ENCODE assay signal across 8 cellular contexts in the genomic region with DNA sequence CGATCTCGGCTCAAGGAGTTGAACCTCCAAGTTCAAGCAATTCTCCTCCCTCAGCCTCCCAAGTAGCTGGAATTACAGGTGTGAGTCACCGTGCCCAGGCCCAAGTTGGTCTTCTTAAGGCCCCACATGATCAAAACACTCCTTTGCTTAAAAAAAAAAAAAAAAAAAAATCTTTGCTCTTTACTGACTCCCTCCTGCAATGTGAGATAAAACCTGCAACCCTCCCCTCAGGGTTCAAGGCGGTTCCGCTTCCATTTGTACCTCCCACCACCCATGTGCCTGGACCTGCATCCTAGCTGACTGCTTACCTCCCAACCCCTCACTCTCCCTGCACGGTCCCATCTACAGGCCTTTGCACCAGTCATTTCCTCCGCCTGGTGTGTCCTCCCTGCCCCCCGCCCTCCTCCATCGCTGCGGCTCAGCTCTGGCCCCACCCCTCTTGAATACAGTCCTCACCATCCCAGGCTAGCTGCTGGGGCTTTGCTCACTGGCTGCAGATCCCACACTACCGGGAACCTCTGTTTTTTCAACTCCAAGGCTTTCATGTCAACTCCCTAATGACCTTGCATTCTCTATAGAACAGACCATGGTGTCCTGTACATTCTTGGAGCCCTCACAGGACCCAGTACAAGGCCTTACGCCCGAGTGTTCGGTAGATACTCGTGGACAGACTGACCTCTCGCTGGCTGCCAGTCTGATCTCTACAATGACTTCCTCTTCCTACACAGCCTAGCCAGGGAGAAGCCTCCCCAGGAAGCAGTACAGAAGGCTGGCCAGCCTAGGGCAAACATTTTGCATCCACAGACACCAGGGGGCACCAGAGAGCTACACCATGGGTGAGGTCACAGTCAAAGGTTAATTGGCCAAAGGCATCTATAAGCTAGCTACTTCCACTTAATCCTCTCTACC. TPM values are rescaled to one million over a fixed set of nuclear protein-coding genes. Genes with fewer than 3 reads are reported as not detected.
A peak's percentile ranks its signal among the peaks of the same experiment; 100 is the strongest.
DNase-seq lines count a peak whose midpoint lies in the region; ATAC-seq and TF ChIP-seq lines count a peak whose summit lies in the region.

No MANE protein-coding gene starts in this region.

- H3K4me3 Mint-ChIP-seq in activated T-helper 17 cell treated with anti-CD3 and anti-CD28 coated beads, Interleukin-2, amount 50 U/mL, for 72 hours, result peak overlapping the region; percentile 25
- no peak overlapping the region for H3K4me3 Mint-ChIP-seq in stimulated activated naive CD8-positive, alpha-beta T cell treated with anti-CD3 and anti-CD28 coated beads, Interleukin-15, amount 100 ng/mL, for 72 hours

- CTCF ChIA-PET in RWPE1 (lab: Yijun Ruan, JAX), result interaction anchor here (0.6 to 3.4 kb wide), 20 partner anchors 11 to 1024 kb away, joined by 3 to 29 read pairs (median 4); a partner anchor contains a TSS

- POLR2A ChIA-PET in RWPE1 (lab: Yijun Ruan, JAX; ENCODE audit: low non-redundant PET), result interaction anchor here (0.7 kb wide), 1 partner anchor 27 kb away, joined by 4 read pairs; no protein-coding TSS in a partner anchor

- no peaks in the 10 kb centered on the region for H3K27me3 Mint-ChIP-seq in activated T-helper 17 cell treated with anti-CD3 and anti-CD28 coated beads, Interleukin-2, amount 50 U/mL, for 72 hours
- H3K27me3 Mint-ChIP-seq in stimulated activated naive CD8-positive, alpha-beta T cell treated with anti-CD3 and anti-CD28 coated beads, Interleukin-15, amount 100 ng/mL, for 72 hours, result no peaks in the 10 kb centered on the region

- DNase-seq in LHCN-M2 (ENCODE audit: low read depth), result peak; percentile 74
- peak; percentile 76 for DNase-seq in RWPE1 (ENCODE audit: low spot score)
- DNase-seq in fibroblast of the conjunctiva (ENCODE audit: low read depth), result peak; percentile 67
- peak; percentile 82 to 84 for DNase-seq in stimulated activated naive CD8-positive, alpha-beta T cell treated with anti-CD3 and anti-CD28 coated beads, Interleukin-15, amount 100 ng/mL, for 72 hours

- H3K27me3 ChIP-seq in neural cell (ENCODE audit: insufficient read depth, low read depth, low read length), result no peaks in the 10 kb centered on the region

- TF ChIP-seq RAD21 in neural cell (conservative IDR thresholded peaks at IDR 0.05), result peak; percentile 83

- H3K79me2 ChIP-seq in neural cell (replicated peaks; ENCODE audit: insufficient read depth, low read length), result no peaks in the 10 kb centered on the region

- H3K4me2 ChIP-seq in neural cell (ENCODE audit: low read length), result no peak overlapping the region

- H4K20me1 ChIP-seq in neural cell (ENCODE audit: insufficient read depth), result no peaks in the 10 kb centered on the region

- no peaks in the 10 kb centered on the region for H3K9me3 ChIP-seq in neural cell (ENCODE audit: low read length)

- peak overlapping the region; percentile 93 for H3K27ac ChIP-seq in RWPE1
- no peak overlapping the region for H3K27ac ChIP-seq in neural cell (ENCODE audit: low read length)

- H2AFZ ChIP-seq in neural cell (ENCODE audit: low read depth, low read length), result no peak overlapping the region

- H3K9me2 ChIP-seq in neural cell (ENCODE audit: insufficient read depth, low read length), result no peaks in the 10 kb centered on the region

- H3K27ac Mint-ChIP-seq in activated T-helper 17 cell treated with anti-CD3 and anti-CD28 coated beads, Interleukin-2, amount 50 U/mL, for 72 hours, result peak overlapping the region; percentile 88
- H3K27ac Mint-ChIP-seq in stimulated activated naive CD8-positive, alpha-beta T cell treated with anti-CD3 and anti-CD28 coated beads, Interleukin-15, amount 100 ng/mL, for 72 hours, result peak overlapping the region; percentile 92 to 93

- peak; percentile 90 for ATAC-seq in activated T-helper 17 cell treated with anti-CD3 and anti-CD28 coated beads, Interleukin-2, amount 50 U/mL, for 72 hours (replicated peaks)
- peak; percentile 94 for ATAC-seq in stimulated activated naive CD8-positive, alpha-beta T cell treated with anti-CD3 and anti-CD28 coated beads, Interleukin-15, amount 100 ng/mL, for 72 hours
- ATAC-seq in HG03196 (IDR thresholded peaks at IDR 0.05; ENCODE audit: unreplicated experiment), result no peak

- no peak for TF ChIP-seq EP300 in neural cell (conservative IDR thresholded peaks at IDR 0.05; ENCODE audit: poor library complexity, severe bottlenecking)

- H3F3A ChIP-seq in neural cell (ENCODE audit: insufficient read depth, low read length, poor library complexity, severe bottlenecking), result no peaks in the 10 kb centered on the region

- no peak overlapping the region for H3K4me3 ChIP-seq in neural cell (ENCODE audit: low read length)

- H3K4me1 Mint-ChIP-seq in activated T-helper 17 cell treated with anti-CD3 and anti-CD28 coated beads, Interleukin-2, amount 50 U/mL, for 72 hours, result peaks cover 18% of the 10 kb centered on the region
- peaks cover 45% of the 10 kb centered on the region for H3K4me1 Mint-ChIP-seq in stimulated activated naive CD8-positive, alpha-beta T cell treated with anti-CD3 and anti-CD28 coated beads, Interleukin-15, amount 100 ng/mL, for 72 hours

- H3K36me3 ChIP-seq in neural cell (ENCODE audit: insufficient read depth, low read length), result no peaks in the 10 kb centered on the region

- H3K36me3 Mint-ChIP-seq in activated T-helper 17 cell treated with anti-CD3 and anti-CD28 coated beads, Interleukin-2, amount 50 U/mL, for 72 hours (ENCODE audit: low read depth), result peaks cover 100% of the 10 kb centered on the region

- TF ChIP-seq CTCF in GM12873 (IDR thresholded peaks at IDR 0.05; ENCODE audit: insufficient read depth, low read depth, low read length, missing control alignments) (peak; percentile 95), RWPE1 (conservative IDR thresholded peaks at IDR 0.05; ENCODE audit: low read depth) (peak; percentile 87), neural cell (IDR thresholded peaks at IDR 0.05; ENCODE audit: poor library complexity, severe bottlenecking) (peak; percentile 85)

- H3K9me3 Mint-ChIP-seq in activated T-helper 17 cell treated with anti-CD3 and anti-CD28 coated beads, Interleukin-2, amount 50 U/mL, for 72 hours, result no peaks in the 10 kb centered on the region
- no peaks in the 10 kb centered on the region for H3K9me3 Mint-ChIP-seq in stimulated activated naive CD8-positive, alpha-beta T cell treated with anti-CD3 and anti-CD28 coated beads, Interleukin-15, amount 100 ng/mL, for 72 hours

- H3K9ac ChIP-seq in neural cell (ENCODE audit: low read length), result no peak overlapping the region

TF ChIP-seq in neural cell, 6 proteins besides CTCF, POLR2A, EP300 and RAD21:
- TF ChIP-seq SMC3 (conservative IDR thresholded peaks at IDR 0.05; ENCODE audit: poor library complexity), result peak; percentile 91
- TF ChIP-seq EZH2 (IDR thresholded peaks at IDR 0.05; ENCODE audit: borderline replicate concordance, insufficient read depth, low read length, poor library complexity, severe bottlenecking), result no peak

RNA-seq across cellular contexts. Expression of a gene that starts 14.2 kb away (rescaled TPM):
- 19.2 and 22.0 TPM in 2 replicates for total RNA-seq in LHCN-M2 (2014; rRNA removed)
- 64.2 TPM for polyA plus RNA-seq in LHCN-M2 (2012)
- 10 to 100 TPM; 37.3 to 41.2 TPM for total RNA-seq in activated T-helper 17 cell treated with anti-CD3 and anti-CD28 coated beads, Interleukin-2, amount 50 U/mL, for 72 hours
- polyA plus RNA-seq in neural cell, result 191 and 205 TPM in 2 replicates
- polyA minus RNA-seq in neural cell, result 189 and 190 TPM in 2 replicates
